8 cellular contexts compared by ENCODE assay signal in the genomic region with DNA sequence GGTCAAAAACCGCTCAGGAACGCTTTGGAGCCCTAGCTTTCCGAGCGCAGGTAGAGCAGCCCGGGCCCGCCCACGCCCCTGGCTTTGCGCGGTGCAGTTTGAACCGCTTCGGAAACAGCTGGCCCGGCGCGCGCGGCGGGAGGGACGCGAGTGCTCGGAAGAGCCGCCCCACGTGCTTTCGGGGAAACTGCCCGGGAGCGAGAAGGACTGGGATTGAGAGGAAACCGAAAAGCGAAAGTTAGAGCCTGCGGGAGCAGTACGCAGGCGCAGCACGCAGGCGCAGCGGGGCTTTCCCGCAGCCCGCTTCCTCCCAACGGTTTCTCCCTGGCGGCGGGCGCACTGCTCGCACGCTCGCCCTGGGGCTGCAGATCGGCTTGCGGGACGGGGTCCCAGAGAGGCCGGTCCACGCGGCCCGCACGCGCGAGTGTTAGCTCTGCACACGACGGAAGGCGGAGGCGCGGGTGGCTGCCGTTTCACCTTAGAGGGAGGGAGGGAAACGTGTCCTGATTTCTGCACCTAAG. TPM values are rescaled to one million over a fixed set of nuclear protein-coding genes. Genes with fewer than 3 reads are reported as not detected.
DNase-seq lines count a peak whose midpoint lies in the region; ATAC-seq and TF ChIP-seq lines count a peak whose summit lies in the region.

No MANE protein-coding gene starts in this region.

- peak overlapping the region; percentile 54 to 99 (median 81) for H3K4me3 ChIP-seq in dorsolateral prefrontal cortex
- H3K4me3 ChIP-seq in lower leg skin (ENCODE audit: low read depth, poor library complexity, severe bottlenecking): peak overlapping the region; percentile 51

- no peak for TF ChIP-seq POLR2A in lower leg skin (IDR thresholded peaks at IDR 0.05)

- no peaks in the 10 kb centered on the region for H3K27me3 ChIP-seq in dorsolateral prefrontal cortex

- H3K27ac ChIP-seq in dorsolateral prefrontal cortex: peak overlapping the region; percentile 63 to 98 (median 92)

- DNase-seq in CD1c-positive myeloid dendritic cell (ENCODE audit: extremely low spot score): peak; percentile 99
- DNase-seq in NCI-H69 (lab: John Stamatoyannopoulos, UW): peak; percentile 95
- DNase-seq in activated CD4-positive, alpha-beta T cell treated with anti-CD3 and anti-CD28 coated beads, Interleukin-2, amount 50 U/mL, for 24 hours (ENCODE audit: low read depth in 1 of 2, low spot score in 1 of 2): peak; percentile 86 to 89
- peak; percentile 80 to 97 (median 86) for DNase-seq in dorsolateral prefrontal cortex
- DNase-seq in lower leg skin (ENCODE audit: low spot score in 2 of 2): peak; percentile 92 to 98
- DNase-seq in stimulated activated CD4-positive, alpha-beta T cell treated with anti-CD3 and anti-CD28 coated beads, Interleukin-4, amount 100 ng/mL, for 4 hours: peak; percentile 94 to 96

- peak in 52 of 56 donors; percentile 13 to 69 (median 45) for TF ChIP-seq CTCF in dorsolateral prefrontal cortex (IDR thresholded peaks at IDR 0.05 in 54 of 56, conservative IDR thresholded peaks at IDR 0.05 in 2 of 56; ENCODE audit: low read depth in 1 of 56, partially characterized antibody in 56 of 56)
- peak in 1 of 3 donors; percentile 4 for TF ChIP-seq CTCF in lower leg skin (IDR thresholded peaks at IDR 0.05)

- 0% methylated on average over 59 of the region's 59 CpGs for whole genome bisulfite sequencing in lower leg skin, 2 donors

- intact Hi-C loops in dorsolateral prefrontal cortex (cut with DNase I) (loop anchor here in 1 of 2 donors (10.0 kb wide), 2 partner anchors 165 to 235 kb away; no protein-coding TSS in a partner anchor), lower leg skin (cut with DNase I; ENCODE audit: low total_unique reads) (loop anchor here (10.0 kb wide), 1 partner anchor 655 kb away; a partner anchor contains a TSS)

- ATAC-seq in GM19395 (IDR thresholded peaks at IDR 0.05; ENCODE audit: unreplicated experiment) (peak; percentile 66), HG03521 (IDR thresholded peaks at IDR 0.05; ENCODE audit: unreplicated experiment) (peak; percentile 68)

RNA-seq across cellular contexts. Expression of a gene that starts 6.3 kb away (rescaled TPM):
- 100 to 1,000 TPM in 3 of 120 experiments, 10 to 100 TPM in 117; 23.0 to 286 (median 57.5) TPM for total RNA-seq in dorsolateral prefrontal cortex
- 10 to 100 TPM; 37.5 to 55.6 (median 45.5) TPM for total RNA-seq in lower leg skin

Comparison
In these comparisons a context has a peak if more than half of its experiments do, and no peak if none do; other contexts are left out.
1. Peak in every context shown above with its lines: DNase-seq, ATAC-seq, H3K4me3 ChIP-seq and H3K27ac ChIP-seq.